ENCODE assay signal across 1 cellular context in the genomic region with DNA sequence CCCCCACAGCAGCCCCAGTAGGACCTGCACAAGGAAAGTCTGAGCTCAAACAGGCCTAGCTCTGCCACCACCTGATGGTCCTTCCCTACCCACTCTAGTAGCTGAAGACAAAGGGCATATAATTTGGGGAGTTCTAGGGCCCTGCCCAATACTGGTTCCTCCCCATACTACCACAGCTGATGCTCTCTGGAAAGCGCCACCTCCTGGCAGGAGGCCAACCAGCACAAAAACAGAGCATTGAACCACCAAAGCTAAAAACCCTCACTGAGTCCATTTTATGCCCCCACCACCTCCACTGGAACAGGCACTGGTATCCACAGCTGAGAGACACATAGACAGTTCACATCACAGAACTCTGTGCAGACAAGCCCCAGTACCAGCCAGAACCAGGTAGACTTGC.
TF ChIP-seq lines count a peak whose summit lies in the region.

No MANE protein-coding gene starts in this region.

TF ChIP-seq in GM23338, 12 proteins besides CTCF, POLR2A, EP300 and RAD21 (continued from another document):
- TF ChIP-seq REST (IDR thresholded peaks at IDR 0.05; ENCODE audit: unreplicated experiment) (no peak), NANOG (IDR thresholded peaks at IDR 0.05; ENCODE audit: borderline replicate concordance) (no peak), POLR2AphosphoS5 (IDR thresholded peaks at IDR 0.05; ENCODE audit: low read depth) (no peak), CREB1 (CRISPR knock-in tag; IDR thresholded peaks at IDR 0.05; ENCODE audit: low read depth) (no peak), EZH2 (IDR thresholded peaks at IDR 0.05; ENCODE audit: low read depth, unreplicated experiment) (no peak), ZNF114 (CRISPR knock-in tag; IDR thresholded peaks at IDR 0.05) (no peak), JUNB (IDR thresholded peaks at IDR 0.05; ENCODE audit: unreplicated experiment) (no peak), ZNF331 (CRISPR knock-in tag; IDR thresholded peaks at IDR 0.05; ENCODE audit: low read depth) (no peak), STAT1 (IDR thresholded peaks at IDR 0.05; ENCODE audit: unreplicated experiment) (no peak)
- TF ChIP-seq, protein P1, sequence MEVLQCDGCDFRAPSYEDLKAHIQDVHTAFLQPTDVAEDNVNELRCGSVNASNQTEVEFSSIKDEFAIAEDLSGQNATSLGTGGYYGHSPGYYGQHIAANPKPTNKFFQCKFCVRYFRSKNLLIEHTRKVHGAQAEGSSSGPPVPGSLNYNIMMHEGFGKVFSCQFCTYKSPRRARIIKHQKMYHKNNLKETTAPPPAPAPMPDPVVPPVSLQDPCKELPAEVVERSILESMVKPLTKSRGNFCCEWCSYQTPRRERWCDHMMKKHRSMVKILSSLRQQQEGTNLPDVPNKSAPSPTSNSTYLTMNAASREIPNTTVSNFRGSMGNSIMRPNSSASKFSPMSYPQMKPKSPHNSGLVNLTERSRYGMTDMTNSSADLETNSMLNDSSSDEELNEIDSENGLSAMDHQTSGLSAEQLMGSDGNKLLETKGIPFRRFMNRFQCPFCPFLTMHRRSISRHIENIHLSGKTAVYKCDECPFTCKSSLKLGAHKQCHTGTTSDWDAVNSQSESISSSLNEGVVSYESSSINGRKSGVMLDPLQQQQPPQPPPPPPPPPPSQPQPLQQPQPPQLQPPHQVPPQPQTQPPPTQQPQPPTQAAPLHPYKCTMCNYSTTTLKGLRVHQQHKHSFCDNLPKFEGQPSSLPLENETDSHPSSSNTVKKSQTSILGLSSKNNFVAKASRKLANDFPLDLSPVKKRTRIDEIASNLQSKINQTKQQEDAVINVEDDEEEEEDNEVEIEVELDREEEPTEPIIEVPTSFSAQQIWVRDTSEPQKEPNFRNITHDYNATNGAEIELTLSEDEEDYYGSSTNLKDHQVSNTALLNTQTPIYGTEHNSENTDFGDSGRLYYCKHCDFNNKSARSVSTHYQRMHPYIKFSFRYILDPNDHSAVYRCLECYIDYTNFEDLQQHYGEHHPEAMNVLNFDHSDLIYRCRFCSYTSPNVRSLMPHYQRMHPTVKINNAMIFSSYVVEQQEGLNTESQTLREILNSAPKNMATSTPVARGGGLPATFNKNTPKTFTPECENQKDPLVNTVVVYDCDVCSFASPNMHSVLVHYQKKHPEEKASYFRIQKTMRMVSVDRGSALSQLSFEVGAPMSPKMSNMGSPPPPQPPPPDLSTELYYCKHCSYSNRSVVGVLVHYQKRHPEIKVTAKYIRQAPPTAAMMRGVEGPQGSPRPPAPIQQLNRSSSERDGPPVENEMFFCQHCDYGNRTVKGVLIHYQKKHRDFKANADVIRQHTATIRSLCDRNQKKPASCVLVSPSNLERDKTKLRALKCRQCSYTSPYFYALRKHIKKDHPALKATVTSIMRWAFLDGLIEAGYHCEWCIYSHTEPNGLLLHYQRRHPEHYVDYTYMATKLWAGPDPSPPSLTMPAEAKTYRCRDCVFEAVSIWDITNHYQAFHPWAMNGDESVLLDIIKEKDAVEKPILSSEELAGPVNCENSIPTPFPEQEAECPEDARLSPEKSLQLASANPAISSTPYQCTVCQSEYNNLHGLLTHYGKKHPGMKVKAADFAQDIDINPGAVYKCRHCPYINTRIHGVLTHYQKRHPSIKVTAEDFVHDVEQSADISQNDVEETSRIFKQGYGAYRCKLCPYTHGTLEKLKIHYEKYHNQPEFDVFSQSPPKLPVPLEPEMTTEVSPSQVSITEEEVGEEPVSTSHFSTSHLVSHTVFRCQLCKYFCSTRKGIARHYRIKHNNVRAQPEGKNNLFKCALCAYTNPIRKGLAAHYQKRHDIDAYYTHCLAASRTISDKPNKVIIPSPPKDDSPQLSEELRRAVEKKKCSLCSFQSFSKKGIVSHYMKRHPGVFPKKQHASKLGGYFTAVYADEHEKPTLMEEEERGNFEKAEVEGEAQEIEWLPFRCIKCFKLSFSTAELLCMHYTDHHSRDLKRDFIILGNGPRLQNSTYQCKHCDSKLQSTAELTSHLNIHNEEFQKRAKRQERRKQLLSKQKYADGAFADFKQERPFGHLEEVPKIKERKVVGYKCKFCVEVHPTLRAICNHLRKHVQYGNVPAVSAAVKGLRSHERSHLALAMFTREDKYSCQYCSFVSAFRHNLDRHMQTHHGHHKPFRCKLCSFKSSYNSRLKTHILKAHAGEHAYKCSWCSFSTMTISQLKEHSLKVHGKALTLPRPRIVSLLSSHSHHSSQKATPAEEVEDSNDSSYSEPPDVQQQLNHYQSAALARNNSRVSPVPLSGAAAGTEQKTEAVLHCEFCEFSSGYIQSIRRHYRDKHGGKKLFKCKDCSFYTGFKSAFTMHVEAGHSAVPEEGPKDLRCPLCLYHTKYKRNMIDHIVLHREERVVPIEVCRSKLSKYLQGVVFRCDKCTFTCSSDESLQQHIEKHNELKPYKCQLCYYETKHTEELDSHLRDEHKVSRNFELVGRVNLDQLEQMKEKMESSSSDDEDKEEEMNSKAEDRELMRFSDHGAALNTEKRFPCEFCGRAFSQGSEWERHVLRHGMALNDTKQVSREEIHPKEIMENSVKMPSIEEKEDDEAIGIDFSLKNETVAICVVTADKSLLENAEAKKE (CRISPR knock-in tag; IDR thresholded peaks at IDR 0.05), result no peak
TF ChIP-seq in GM23338: peak in this region for 0.
